Comparison of ENCODE assay signal across 16 cellular contexts in genomic region chr14:23639048-23639890, GRCh38. TPM values are rescaled to one million over a fixed set of nuclear protein-coding genes. Genes with fewer than 3 reads are reported as not detected.
DNase-seq lines count a peak whose midpoint lies in the region; ATAC-seq, FAIRE-seq and TF ChIP-seq lines count a peak whose summit lies in the region.
"Had no signal": no experiment of that assay in that cellular context is flagged by ENCODE, and none has a peak within 500 bp of the region (broad histone marks: within the 10 kb centered on the region; RNA-seq: fewer than 3 reads in every experiment).

No MANE protein-coding gene starts in this region.

- ATAC-seq in HepG2 = peak; percentile 11
- ATAC-seq in right lobe of liver = no peak
- ATAC-seq in sciatic nerve = peak; percentile 2
- ATAC-seq in activated CD8-positive, alpha-beta memory T cell treated with anti-CD3 and anti-CD28 coated beads, Interleukin-2, amount 10 ng/mL, durations not matched to agents 7 days and 5 days = no peak
- no peak for ATAC-seq in HG02759 (IDR thresholded peaks at IDR 0.05; ENCODE audit: unreplicated experiment)
- no peak for ATAC-seq in GM18870 (IDR thresholded peaks at IDR 0.05; ENCODE audit: unreplicated experiment)

- peaks cover 2% of the 10 kb centered on the region for H3K27me3 Mint-ChIP-seq in endodermal cell (ENCODE audit: insufficient read depth)
- no peaks in the 10 kb centered on the region for H3K27me3 Mint-ChIP-seq in activated CD8-positive, alpha-beta memory T cell treated with anti-CD3 and anti-CD28 coated beads, Interleukin-2, amount 10 ng/mL, durations not matched to agents 7 days and 5 days

- H3K4me3 ChIP-seq in HepG2 (replicated peaks in 1 of 3; ENCODE audit: insufficient read depth in 1 of 3, low read depth in 2 of 3, low read length in 3 of 3) = peak overlapping the region; percentile 67 to 91 (median 74); a peak in 5 of 6 replicates
- H3K4me3 ChIP-seq in right lobe of liver = no peak overlapping the region
- H3K4me3 ChIP-seq in endodermal cell (ENCODE audit: low read length) = no peak overlapping the region
- no peak overlapping the region for H3K4me3 ChIP-seq in WERI-Rb-1 (ENCODE audit: low read depth, low read length)

- H3K36me3 Mint-ChIP-seq in endodermal cell (ENCODE audit: low read depth) = no peaks in the 10 kb centered on the region
- H3K36me3 Mint-ChIP-seq in activated CD8-positive, alpha-beta memory T cell treated with anti-CD3 and anti-CD28 coated beads, Interleukin-2, amount 10 ng/mL, durations not matched to agents 7 days and 5 days = no peaks in the 10 kb centered on the region

- H3K4me1 ChIP-seq in HepG2 (ENCODE audit: insufficient read depth, low read length) (peaks cover 78% of the 10 kb centered on the region), right lobe of liver (no peaks in the 10 kb centered on the region), endodermal cell (ENCODE audit: control insufficient read depth, insufficient read depth, low read length) (no peaks in the 10 kb centered on the region)

- H3K9ac ChIP-seq in HepG2 (ENCODE audit: insufficient read depth, low read depth, low read length) (peak overlapping the region; percentile 79; the same call in 1 of the 2 replicates), endodermal cell (ENCODE audit: extremely low read depth, low read length, poor library complexity, severe bottlenecking) (no peak overlapping the region)

- H3K4me2 ChIP-seq in HepG2 (ENCODE audit: low read depth, low read length) = peak overlapping the region; percentile 80

- no peak overlapping the region for H2AFZ ChIP-seq in HepG2 (ENCODE audit: low read length)

- DNase-seq in HepG2 (ENCODE audit: low spot score) (peak; percentile 86), right lobe of liver (no peak), endodermal cell (peak; percentile 29), sciatic nerve (ENCODE audit: low spot score) (no peak), WERI-Rb-1 (no peak)
- DNase-seq in activated CD8-positive, alpha-beta memory T cell treated with anti-CD3 and anti-CD28 coated beads, Interleukin-2, amount 10 ng/mL, durations not matched to agents 7 days and 5 days = no peak
- DNase-seq: 8988T, C1 segment of cervical spinal cord, Kasumi-1, NCI-H1930, NCI-H2171, NCI-H446 treated with DMSO at 0.1 percent for 48 hours, NCI-H748 treated with DMSO at 0.1 percent for 48 hours, Right ventricle myocardium superior had no signal

- FAIRE-seq in HepG2 (lab: Jason Lieb, UNC) = no peak

- TF ChIP-seq POLR2A in HepG2 (IDR thresholded peaks at IDR 0.05; ENCODE audit: insufficient read depth in 1 of 2, low read depth in 2 of 2, low read length in 2 of 2) = peak in 1 of 2 experiments; percentile 91; a peak in 2 of 4 replicates
- TF ChIP-seq POLR2A in right lobe of liver (IDR thresholded peaks at IDR 0.05) = no peak

- TF ChIP-seq CTCF in HepG2 (CRISPR knock-in tag; IDR thresholded peaks at IDR 0.05) (no peak), right lobe of liver (IDR thresholded peaks at IDR 0.05) (no peak), endodermal cell (conservative IDR thresholded peaks at IDR 0.05) (no peak), WERI-Rb-1 (IDR thresholded peaks at IDR 0.05; ENCODE audit: low read depth, low read length) (no peak)

- peaks cover 36 to 50% of the 10 kb centered on the region in 2 experiments for H3K36me3 ChIP-seq in HepG2 (replicated peaks in 1 of 2; ENCODE audit: control insufficient read depth in 1 of 2, insufficient read depth in 2 of 2, low read length in 2 of 2)
- H3K36me3 ChIP-seq in right lobe of liver = no peaks in the 10 kb centered on the region
- H3K36me3 ChIP-seq in endodermal cell (ENCODE audit: control insufficient read depth, insufficient read depth, low read length) = no peaks in the 10 kb centered on the region
- no peaks in the 10 kb centered on the region for H3K36me3 ChIP-seq in WERI-Rb-1

- peaks cover 77% of the 10 kb centered on the region for H4K20me1 ChIP-seq in HepG2 (ENCODE audit: insufficient read depth, low read length)

- H3K27ac ChIP-seq in HepG2 (ENCODE audit: extremely low read length, insufficient read depth, low read length) = peak overlapping the region; percentile 59
- H3K27ac ChIP-seq in right lobe of liver = no peak overlapping the region
- no peak overlapping the region for H3K27ac ChIP-seq in endodermal cell (ENCODE audit: low read depth, low read length)
- no peak overlapping the region for H3K27ac ChIP-seq in WERI-Rb-1

- TF ChIP-seq EP300 in HepG2 (IDR thresholded peaks at IDR 0.05; ENCODE audit: low read depth in 2 of 2, low read length in 2 of 2) = no peak; a peak in 1 of 4 replicates
- TF ChIP-seq EP300 in HepG2 (CRISPR knock-in tag; IDR thresholded peaks at IDR 0.05; ENCODE audit: borderline replicate concordance) = peak; percentile 59

- H3K79me2 ChIP-seq in HepG2 (ENCODE audit: insufficient read depth, low read length) = peaks cover 37% of the 10 kb centered on the region

- 40% methylated on average over 21 of the region's 21 CpGs for WGBS in HepG2 (ENCODE audit: low lambda C conversion rate)
- WGBS in right lobe of liver (ENCODE audit: insufficient coverage, low coverage, low lambda C conversion rate, missing lambda C conversion rate) = 92% methylated on average over 6 of the region's 21 CpGs
- WGBS in endodermal cell (ENCODE audit: insufficient coverage in 1 of 2, insufficient read length in 1 of 2), 2 experiments = 89% methylated on average over 20 of the region's 21 CpGs; no CpG with 5 or more reads in 1 of the 2 experiments

- POLR2A ChIA-PET in HepG2 (lab: Yijun Ruan, JAX) = interaction anchor here (0.7 to 13.7 kb wide), 23 partner anchors 7 to 613 kb away, joined by 3 to 1105 read pairs (median 8); partner anchors contain the start of genes ACIN1, AP1G2, C14orf119 and DCAF11

- H3K4me1 Mint-ChIP-seq in endodermal cell = no peaks in the 10 kb centered on the region
- peaks cover 14% of the 10 kb centered on the region for H3K4me1 Mint-ChIP-seq in activated CD8-positive, alpha-beta memory T cell treated with anti-CD3 and anti-CD28 coated beads, Interleukin-2, amount 10 ng/mL, durations not matched to agents 7 days and 5 days

- CTCF ChIA-PET in HepG2 (lab: Yijun Ruan, JAX; ENCODE audit: low intra/inter-chr PET ratio, low total read pairs) = interaction anchor here (1.3 kb wide), 1 partner anchor 50 kb away, joined by 3 read pairs; no protein-coding TSS in a partner anchor
- CTCF ChIA-PET in activated CD8-positive, alpha-beta memory T cell treated with anti-CD3 and anti-CD28 coated beads, Interleukin-2, amount 10 ng/mL, durations not matched to agents 7 days and 5 days (lab: Charles Lee) = interaction anchor here (1.2 to 2.0 kb wide), 3 partner anchors 10 to 271 kb away, joined by 3 to 6 read pairs (median 3); no protein-coding TSS in a partner anchor

- peak; percentile 70 for TF ChIP-seq RAD21 in HepG2 (CRISPR knock-in tag; IDR thresholded peaks at IDR 0.05)

- H3K9me3 ChIP-seq in HepG2 (ENCODE audit: low read length) = no peaks in the 10 kb centered on the region
- H3K9me3 ChIP-seq in right lobe of liver = no peaks in the 10 kb centered on the region
- no peaks in the 10 kb centered on the region for H3K9me3 ChIP-seq in endodermal cell (ENCODE audit: control insufficient read depth, low read length)
- peaks cover 4% of the 10 kb centered on the region for H3K9me3 ChIP-seq in WERI-Rb-1 (ENCODE audit: severe bottlenecking)

- no peaks in the 10 kb centered on the region; a peak in 1 of 5 replicates for H3K27me3 ChIP-seq in HepG2 (ENCODE audit: control insufficient read depth in 1 of 2, insufficient read depth in 2 of 2, low read length in 2 of 2)
- H3K27me3 ChIP-seq in right lobe of liver = no peaks in the 10 kb centered on the region
- H3K27me3 ChIP-seq in endodermal cell (ENCODE audit: control insufficient read depth, insufficient read depth, low read length, poor library complexity, severe bottlenecking) = no peaks in the 10 kb centered on the region
- H3K27me3 ChIP-seq in WERI-Rb-1 (ENCODE audit: insufficient read depth, low read depth, severe bottlenecking) = no peaks in the 10 kb centered on the region

- BruUV-seq in HepG2 (replicated peaks; lab: Mats Ljungman, UMichigan) = no TSS peak

- intact Hi-C loops in HepG2 (cut with micrococcal nuclease; ENCODE audit: unreplicated experiment) = no loop called here
- intact Hi-C loops in right lobe of liver (cut with DNase I) = no loop called here
- intact Hi-C loops in sciatic nerve (cut with DNase I) = loop anchor here (10.0 kb wide), 1 partner anchor 266 kb away; no protein-coding TSS in a partner anchor

- H3K9me3 Mint-ChIP-seq in endodermal cell = peaks cover 24% of the 10 kb centered on the region
- H3K9me3 Mint-ChIP-seq in activated CD8-positive, alpha-beta memory T cell treated with anti-CD3 and anti-CD28 coated beads, Interleukin-2, amount 10 ng/mL, durations not matched to agents 7 days and 5 days (ENCODE audit: low read depth) = no peaks in the 10 kb centered on the region

- in situ Hi-C loops in HepG2 (cut with HindIII; ENCODE audit: extremely low pct_ligation_motif_present, low pct_unique_long_range_greater_than_20kb) = no loop called here

- H3K4me3 Mint-ChIP-seq in endodermal cell = no peak overlapping the region
- no peak overlapping the region for H3K4me3 Mint-ChIP-seq in activated CD8-positive, alpha-beta memory T cell treated with anti-CD3 and anti-CD28 coated beads, Interleukin-2, amount 10 ng/mL, durations not matched to agents 7 days and 5 days

- no peak overlapping the region for H3K27ac Mint-ChIP-seq in endodermal cell
- H3K27ac Mint-ChIP-seq in activated CD8-positive, alpha-beta memory T cell treated with anti-CD3 and anti-CD28 coated beads, Interleukin-2, amount 10 ng/mL, durations not matched to agents 7 days and 5 days = no peak overlapping the region

RNA-seq across cellular contexts. Expression of gene DHRS2, which starts 3.1 kb away (rescaled TPM):
- total RNA-seq in HepG2 (2016; rRNA removed; fragmentation: Illumina TruSeq; extraction: Trizol) (2,867 and 3,021 TPM in 2 replicates), right lobe of liver (10 to 100 TPM in 1 of 6 experiments, 1 to 10 TPM in 4, under 1 TPM in 1; 0.53 to 12.3 (median 4.2) TPM), endodermal cell (1 to 10 TPM in 1 of 2 donors, under 1 TPM in 1; 0.66 to 1.2 TPM), sciatic nerve (not detected)
- total RNA-seq in HepG2 (2016; cell fraction: cytosol; rRNA removed; fragmentation: Illumina TruSeq; extraction: Trizol; ENCODE audit: low read depth) = 582 and 659 TPM in 2 replicates
- 2,776 and 3,102 TPM in 2 replicates for total RNA-seq in HepG2 (2016; cell fraction: insoluble cytoplasmic fraction; rRNA removed; fragmentation: Illumina TruSeq; extraction: Trizol)
- total RNA-seq in HepG2 (2016; cell fraction: membrane; rRNA removed; fragmentation: Illumina TruSeq; extraction: Trizol) = 925 and 1,194 TPM in 2 replicates
- 2,259 and 2,462 TPM in 2 replicates for total RNA-seq in HepG2 (2016; cell fraction: nucleus; rRNA removed; fragmentation: Illumina TruSeq; extraction: Trizol)
- 1,596 and 1,621 TPM in 2 replicates for polyA plus RNA-seq in HepG2 (2011; rRNA removed)
- 1,194 and 1,328 TPM in 2 replicates for polyA plus RNA-seq in HepG2 (2011; cell fraction: cytosol; rRNA removed)
- polyA plus RNA-seq in HepG2 (2011; cell fraction: nucleus; rRNA removed) = 2,740 and 3,322 TPM in 2 replicates
- polyA plus RNA-seq in HepG2 (2012) = 740 and 1,093 TPM in 2 replicates
- polyA plus RNA-seq in HepG2 (2016; cell fraction: cytosol; fragmentation: Illumina TruSeq; extraction: Trizol; ENCODE audit: low read depth) = 288 and 375 TPM in 2 replicates
- polyA plus RNA-seq in HepG2 (2016; cell fraction: insoluble cytoplasmic fraction; fragmentation: Illumina TruSeq; extraction: Trizol; ENCODE audit: low read depth) = 2,577 and 2,685 TPM in 2 replicates
- 518 and 720 TPM in 2 replicates for polyA plus RNA-seq in HepG2 (2016; cell fraction: membrane; fragmentation: Illumina TruSeq; extraction: Trizol; ENCODE audit: low read depth)
- 3,957 and 4,035 TPM in 2 replicates for polyA plus RNA-seq in HepG2 (2016; cell fraction: nucleus; fragmentation: Illumina TruSeq; extraction: Trizol; ENCODE audit: insufficient read depth, low read depth)
- 4.9 and 1,419 TPM in 2 replicates for polyA minus RNA-seq in HepG2 (2011; rRNA and poly(A)+ RNA removed; ENCODE audit: low replicate concordance)
- polyA minus RNA-seq in HepG2 (2011; cell fraction: cytosol; rRNA and poly(A)+ RNA removed) = 390 and 391 TPM in 2 replicates
- polyA minus RNA-seq in HepG2 (2011; cell fraction: nucleus; rRNA and poly(A)+ RNA removed) = 1,540 and 1,882 TPM in 2 replicates
- 1.4 TPM for polyA plus RNA-seq in endodermal cell (2013, experiment 1 of 2)
- 1.1 TPM for polyA plus RNA-seq in endodermal cell (2013, experiment 2 of 2)
- 1 to 10 TPM; 1.1 to 2.7 TPM for total RNA-seq in activated CD8-positive, alpha-beta memory T cell treated with anti-CD3 and anti-CD28 coated beads, Interleukin-2, amount 10 ng/mL, durations not matched to agents 7 days and 5 days
- total RNA-seq: Right ventricle myocardium superior had no signal

Comparison
In these comparisons a context has a peak if more than half of its experiments do, and no peak if none do; other contexts are left out.
1. ATAC-seq: peak in HepG2 (single experiment) and sciatic nerve (single experiment); none in right lobe of liver (0 of 4), activated CD8-positive, alpha-beta memory T cell treated with anti-CD3 and anti-CD28 coated beads, Interleukin-2, amount 10 ng/mL, durations not matched to agents 7 days and 5 days (single experiment), HG02759 (single experiment) and GM18870 (single experiment).
2. DNase-seq: peak in HepG2 (single experiment) and endodermal cell (single experiment); none in right lobe of liver (0 of 3), sciatic nerve (single experiment), activated CD8-positive, alpha-beta memory T cell treated with anti-CD3 and anti-CD28 coated beads, Interleukin-2, amount 10 ng/mL, durations not matched to agents 7 days and 5 days (single experiment) and WERI-Rb-1 (single experiment).
3. H3K4me3 ChIP-seq: peak in HepG2 (3 of 3); none in right lobe of liver (0 of 3), endodermal cell (single experiment) and WERI-Rb-1 (single experiment).
4. RNA of gene DHRS2, which starts 3.1 kb away (total RNA-seq): 582 to 3,102 TPM in HepG2; 0.53 to 12.3 TPM in right lobe of liver, 1.1 to 2.7 TPM in activated CD8-positive, alpha-beta memory T cell treated with anti-CD3 and anti-CD28 coated beads, Interleukin-2, amount 10 ng/mL, durations not matched to agents 7 days and 5 days, 0.66 to 1.2 TPM in endodermal cell and not detected in sciatic nerve (single experiment); every median in the first group is over 10 times any median in the second.